ENCODE assay signal across 21 cellular contexts in the genomic region with DNA sequence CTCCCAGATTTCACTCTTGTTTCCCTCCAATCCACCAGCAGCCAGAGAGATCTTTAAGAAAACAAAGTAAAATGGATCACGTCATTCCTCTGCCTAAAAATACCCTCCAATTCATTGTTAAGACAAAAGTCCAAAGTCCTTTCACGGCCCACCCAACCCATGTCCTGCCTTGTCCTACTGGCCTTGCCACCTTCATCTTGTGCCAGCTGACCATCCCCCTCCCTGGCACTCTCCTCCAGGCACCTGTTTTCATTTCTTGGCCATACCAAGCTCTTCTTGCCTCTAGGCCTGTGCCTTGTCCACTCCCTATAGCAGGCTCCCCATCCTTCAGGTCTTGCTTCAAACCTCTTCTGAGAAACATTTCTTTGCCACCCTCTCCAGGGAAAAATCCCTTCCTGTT.
DNase-seq lines count a peak whose midpoint lies in the region; ATAC-seq, FAIRE-seq and TF ChIP-seq lines count a peak whose summit lies in the region.
"Had no signal": no experiment of that assay in that cellular context is flagged by ENCODE, and none has a peak within 500 bp of the region (broad histone marks: within the 10 kb centered on the region; RNA-seq: fewer than 3 reads in every experiment).

No MANE protein-coding gene starts in this region.

- no peaks in the 10 kb centered on the region for H3K9me3 ChIP-seq in HepG2 (ENCODE audit: low read length)
- H3K9me3 ChIP-seq in right lobe of liver, result no peaks in the 10 kb centered on the region
- H3K9me3 ChIP-seq in pancreas, result no peaks in the 10 kb centered on the region
- no peaks in the 10 kb centered on the region for H3K9me3 ChIP-seq in thoracic aorta
- H3K9me3 ChIP-seq in effector memory CD4-positive, alpha-beta T cell (ENCODE audit: control insufficient read depth, low read length), result no peaks in the 10 kb centered on the region
- H3K9me3 ChIP-seq in tibial artery, result no peaks in the 10 kb centered on the region
- H3K9me3 ChIP-seq: A549, Caco-2 had no signal

- no peak for FAIRE-seq in HepG2 (lab: Jason Lieb, UNC)
- no peak for FAIRE-seq in pancreas (lab: Jason Lieb, UNC)
- FAIRE-seq: A549, D721Med, G401.6, GM12891, GM19239, H54 had no signal

- WGBS in HepG2 (ENCODE audit: low lambda C conversion rate), result 3% methylated on average over 2 of the region's 2 CpGs
- 70% methylated on average over 2 of the region's 2 CpGs for WGBS in right lobe of liver (ENCODE audit: insufficient coverage, low coverage, low lambda C conversion rate, missing lambda C conversion rate)
- WGBS in pancreas, 2 donors, result 33 to 36% methylated on average over 2 of the region's 2 CpGs

- in situ Hi-C loops in HepG2 (cut with HindIII; ENCODE audit: extremely low pct_ligation_motif_present, low pct_unique_long_range_greater_than_20kb), result no loop called here

- H3K4me2 ChIP-seq in HepG2 (ENCODE audit: low read depth, low read length), result no peak overlapping the region
- H3K4me2 ChIP-seq: A549, GM23338 had no signal

- H3K4me1 ChIP-seq in HepG2 (ENCODE audit: insufficient read depth, low read length) (no peaks in the 10 kb centered on the region), right lobe of liver (no peaks in the 10 kb centered on the region), pancreas (no peaks in the 10 kb centered on the region), thoracic aorta (ENCODE audit: control insufficient read depth in 1 of 2, low read depth in 2 of 2) (peaks cover 7 to 29% of the 10 kb centered on the region in 2 donors), tibial artery (peaks cover 0 to 17% (median 2%) of the 10 kb centered on the region in 4 donors)
- H3K4me1 ChIP-seq in effector memory CD4-positive, alpha-beta T cell (ENCODE audit: control insufficient read depth, insufficient read depth, low read length, poor library complexity, severe bottlenecking), result no peaks in the 10 kb centered on the region
- H3K4me1 ChIP-seq: A549, Caco-2 had no signal

- intact Hi-C loops in HepG2 (cut with micrococcal nuclease; ENCODE audit: unreplicated experiment) (no loop called here), right lobe of liver (cut with DNase I) (no loop called here), pancreas (cut with DNase I) (no loop called here), tibial artery (cut with DNase I; ENCODE audit: low total_unique reads) (no loop called here)

- POLR2A ChIA-PET in HepG2 (lab: Yijun Ruan, JAX), result no interaction called here

- H3K4me3 ChIP-seq in HepG2 (replicated peaks in 1 of 3; ENCODE audit: insufficient read depth in 1 of 3, low read depth in 2 of 3, low read length in 3 of 3) (no peak overlapping the region), right lobe of liver (no peak overlapping the region), pancreas (no peak overlapping the region), thoracic aorta (no peak overlapping the region), tibial artery (no peak overlapping the region)
- H3K4me3 ChIP-seq in effector memory CD4-positive, alpha-beta T cell (ENCODE audit: insufficient read depth, low read depth, low read length, poor library complexity, severe bottlenecking), result no peak overlapping the region
- H3K4me3 ChIP-seq: A549, GM23338 had no signal

- DNase-seq in HepG2 (ENCODE audit: low spot score) (no peak), right lobe of liver (no peak), pancreas (peak in 5 of 6 donors; percentile 26 to 73 (median 62)), thoracic aorta (ENCODE audit: low spot score) (no peak), tibial artery (no peak)
- no peak for DNase-seq in effector memory CD4-positive, alpha-beta T cell
- DNase-seq: AML-193; Caco-2; CD4-positive, alpha-beta T cell; HFFc6 had no signal

- BruUV-seq in HepG2 (replicated peaks; lab: Mats Ljungman, UMichigan), result no TSS peak

- no peak for TF ChIP-seq RAD21 in HepG2 (CRISPR knock-in tag; IDR thresholded peaks at IDR 0.05)

- no peaks in the 10 kb centered on the region for H4K20me1 ChIP-seq in HepG2 (ENCODE audit: insufficient read depth, low read length)

- H3K9ac ChIP-seq in HepG2 (ENCODE audit: insufficient read depth, low read depth, low read length), result no peak overlapping the region

- H3K79me2 ChIP-seq in HepG2 (ENCODE audit: insufficient read depth, low read length), result no peaks in the 10 kb centered on the region

- H2AFZ ChIP-seq in HepG2 (ENCODE audit: low read length), result no peak overlapping the region
- H2AFZ ChIP-seq: GM23338 had no signal

- TF ChIP-seq POLR2A in HepG2 (IDR thresholded peaks at IDR 0.05; ENCODE audit: insufficient read depth in 1 of 2, low read depth in 2 of 2, low read length in 2 of 2) (no peak), right lobe of liver (IDR thresholded peaks at IDR 0.05) (no peak)

- H3K27ac ChIP-seq in HepG2 (ENCODE audit: extremely low read length, insufficient read depth, low read length) (no peak overlapping the region), right lobe of liver (no peak overlapping the region), pancreas (no peak overlapping the region), thoracic aorta (peak overlapping the region; percentile 55 to 67), tibial artery (no peak overlapping the region)
- H3K27ac ChIP-seq in effector memory CD4-positive, alpha-beta T cell (ENCODE audit: insufficient read depth, low read length, poor library complexity, severe bottlenecking), result no peak overlapping the region
- H3K27ac ChIP-seq: 22Rv1, A549, C4-2B had no signal

- ATAC-seq in HepG2 (no peak), right lobe of liver (no peak), pancreas (peak; percentile 86 to 98 (median 94)), thoracic aorta (ENCODE audit: insufficient number of reproducible peaks, low FRiP score, low read depth) (peak; percentile 13), HG03280 (IDR thresholded peaks at IDR 0.05; ENCODE audit: unreplicated experiment) (no peak)
- ATAC-seq: A549, GM23338, HCT116 had no signal

- TF ChIP-seq CTCF in HepG2 (CRISPR knock-in tag; IDR thresholded peaks at IDR 0.05) (no peak), right lobe of liver (IDR thresholded peaks at IDR 0.05) (no peak), pancreas (IDR thresholded peaks at IDR 0.05) (no peak), thoracic aorta (IDR thresholded peaks at IDR 0.05) (no peak), tibial artery (IDR thresholded peaks at IDR 0.05) (no peak)

- TF ChIP-seq EP300 in HepG2 (IDR thresholded peaks at IDR 0.05; ENCODE audit: low read depth in 2 of 2, low read length in 2 of 2) (no peak), HepG2 (CRISPR knock-in tag; IDR thresholded peaks at IDR 0.05; ENCODE audit: borderline replicate concordance) (no peak)

- H3K27me3 ChIP-seq in HepG2 (ENCODE audit: control insufficient read depth in 1 of 2, insufficient read depth in 2 of 2, low read length in 2 of 2) (no peaks in the 10 kb centered on the region; a peak in 1 of 5 replicates), right lobe of liver (no peaks in the 10 kb centered on the region), pancreas (no peaks in the 10 kb centered on the region), thoracic aorta (replicated peaks; ENCODE audit: insufficient read depth) (no peaks in the 10 kb centered on the region), tibial artery (no peaks in the 10 kb centered on the region)
- no peaks in the 10 kb centered on the region for H3K27me3 ChIP-seq in effector memory CD4-positive, alpha-beta T cell (replicated peaks; ENCODE audit: control insufficient read depth, insufficient read depth, low read length, poor library complexity, severe bottlenecking)

- H3K36me3 ChIP-seq in HepG2 (replicated peaks in 1 of 2; ENCODE audit: control insufficient read depth in 1 of 2, insufficient read depth in 2 of 2, low read length in 2 of 2) (no peaks in the 10 kb centered on the region), right lobe of liver (no peaks in the 10 kb centered on the region), pancreas (no peaks in the 10 kb centered on the region), thoracic aorta (no peaks in the 10 kb centered on the region), tibial artery (no peaks in the 10 kb centered on the region)
- no peaks in the 10 kb centered on the region for H3K36me3 ChIP-seq in effector memory CD4-positive, alpha-beta T cell (ENCODE audit: control insufficient read depth, insufficient read depth, low read length)

- CTCF ChIA-PET in HepG2 (lab: Yijun Ruan, JAX; ENCODE audit: low intra/inter-chr PET ratio, low total read pairs), result no interaction called here

TF ChIP-seq in HepG2, 621 proteins besides CTCF, POLR2A, EP300 and RAD21:
- TF ChIP-seq CAMTA2 (CRISPR knock-in tag; IDR thresholded peaks at IDR 0.05; ENCODE audit: borderline replicate concordance), result no peak
- peak; percentile 55; the same call in 1 of the 2 replicates for TF ChIP-seq ATF7 (IDR thresholded peaks at IDR 0.05)
- no peak for TF ChIP-seq ATF7 (CRISPR knock-in tag; IDR thresholded peaks at IDR 0.05)
- TF ChIP-seq MAFF (IDR thresholded peaks at IDR 0.05; ENCODE audit: low read depth, low read length), result no peak
TF ChIP-seq in HepG2: peak in this region for 1.

Comparison
In these comparisons a context has a peak if more than half of its experiments do, and no peak if none do; other contexts are left out.
1. ATAC-seq: peak in pancreas (4 of 4) and thoracic aorta (single experiment); none in HepG2 (single experiment), right lobe of liver (0 of 4) and HG03280 (single experiment).
2. DNase-seq: peak in pancreas (5 of 6); none in HepG2 (single experiment), right lobe of liver (0 of 3), thoracic aorta (single experiment), effector memory CD4-positive, alpha-beta T cell (0 of 3) and tibial artery (0 of 2).
3. H3K27ac ChIP-seq: peak in thoracic aorta (2 of 2); none in HepG2 (single experiment), right lobe of liver (0 of 3), pancreas (0 of 4), effector memory CD4-positive, alpha-beta T cell (single experiment) and tibial artery (0 of 2).